ENCODE assay signal across 1 cellular context in the genomic region with DNA sequence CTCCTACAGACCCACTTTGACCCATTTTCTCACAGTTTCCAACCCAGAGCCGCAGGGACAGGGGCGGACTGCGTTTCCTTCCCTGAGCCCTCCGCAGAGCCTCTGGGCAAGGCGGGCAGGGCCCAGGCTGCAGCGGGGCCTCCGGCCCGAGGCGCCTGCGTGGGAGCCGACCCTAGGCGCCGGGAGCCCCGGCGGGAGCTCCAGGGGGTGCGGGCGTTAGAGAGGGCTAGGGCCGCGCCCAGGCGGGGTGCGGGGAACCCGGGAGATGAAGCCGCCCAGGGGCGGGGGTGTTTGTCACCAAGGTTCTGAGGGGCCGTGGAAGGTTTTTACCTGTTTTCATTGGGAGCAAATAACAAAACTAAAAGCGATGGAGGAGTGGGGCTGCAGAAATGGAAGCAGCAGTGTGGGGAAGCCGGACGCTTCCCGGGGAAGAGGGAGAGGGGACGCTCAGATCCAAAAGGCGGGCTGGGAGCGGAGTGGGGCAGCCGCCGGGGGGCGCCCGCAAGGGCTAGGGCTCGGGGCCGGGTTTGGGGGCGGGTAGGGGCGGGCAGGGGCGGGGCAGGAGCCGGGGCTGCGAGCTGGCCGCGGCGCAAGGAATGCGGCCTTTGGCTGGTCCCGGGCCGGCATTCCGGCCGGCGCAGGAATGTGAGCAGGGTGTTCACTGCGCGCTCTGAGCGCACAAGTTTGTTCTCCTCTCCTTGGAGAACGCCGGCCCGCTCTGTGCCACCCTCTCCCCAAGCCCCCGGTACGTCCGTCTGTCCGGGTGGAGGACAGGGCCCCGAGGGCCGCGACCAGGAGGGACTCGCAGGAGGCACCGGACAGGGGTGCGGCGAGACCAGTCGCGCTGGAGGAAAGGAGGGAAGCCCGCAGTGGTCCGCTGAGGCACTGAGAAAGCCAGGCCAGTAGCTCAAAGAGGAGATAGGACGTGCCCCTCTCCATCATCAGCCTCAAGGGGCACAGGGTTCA.
A peak's percentile ranks its signal among the peaks of the same experiment; 100 is the strongest.
TF ChIP-seq lines count a peak whose summit lies in the region.

No MANE protein-coding gene starts in this region.

TF ChIP-seq in HepG2, 621 proteins besides CTCF, POLR2A, EP300 and RAD21 (continued from another document and continues in another):
- TF ChIP-seq, protein P1, sequence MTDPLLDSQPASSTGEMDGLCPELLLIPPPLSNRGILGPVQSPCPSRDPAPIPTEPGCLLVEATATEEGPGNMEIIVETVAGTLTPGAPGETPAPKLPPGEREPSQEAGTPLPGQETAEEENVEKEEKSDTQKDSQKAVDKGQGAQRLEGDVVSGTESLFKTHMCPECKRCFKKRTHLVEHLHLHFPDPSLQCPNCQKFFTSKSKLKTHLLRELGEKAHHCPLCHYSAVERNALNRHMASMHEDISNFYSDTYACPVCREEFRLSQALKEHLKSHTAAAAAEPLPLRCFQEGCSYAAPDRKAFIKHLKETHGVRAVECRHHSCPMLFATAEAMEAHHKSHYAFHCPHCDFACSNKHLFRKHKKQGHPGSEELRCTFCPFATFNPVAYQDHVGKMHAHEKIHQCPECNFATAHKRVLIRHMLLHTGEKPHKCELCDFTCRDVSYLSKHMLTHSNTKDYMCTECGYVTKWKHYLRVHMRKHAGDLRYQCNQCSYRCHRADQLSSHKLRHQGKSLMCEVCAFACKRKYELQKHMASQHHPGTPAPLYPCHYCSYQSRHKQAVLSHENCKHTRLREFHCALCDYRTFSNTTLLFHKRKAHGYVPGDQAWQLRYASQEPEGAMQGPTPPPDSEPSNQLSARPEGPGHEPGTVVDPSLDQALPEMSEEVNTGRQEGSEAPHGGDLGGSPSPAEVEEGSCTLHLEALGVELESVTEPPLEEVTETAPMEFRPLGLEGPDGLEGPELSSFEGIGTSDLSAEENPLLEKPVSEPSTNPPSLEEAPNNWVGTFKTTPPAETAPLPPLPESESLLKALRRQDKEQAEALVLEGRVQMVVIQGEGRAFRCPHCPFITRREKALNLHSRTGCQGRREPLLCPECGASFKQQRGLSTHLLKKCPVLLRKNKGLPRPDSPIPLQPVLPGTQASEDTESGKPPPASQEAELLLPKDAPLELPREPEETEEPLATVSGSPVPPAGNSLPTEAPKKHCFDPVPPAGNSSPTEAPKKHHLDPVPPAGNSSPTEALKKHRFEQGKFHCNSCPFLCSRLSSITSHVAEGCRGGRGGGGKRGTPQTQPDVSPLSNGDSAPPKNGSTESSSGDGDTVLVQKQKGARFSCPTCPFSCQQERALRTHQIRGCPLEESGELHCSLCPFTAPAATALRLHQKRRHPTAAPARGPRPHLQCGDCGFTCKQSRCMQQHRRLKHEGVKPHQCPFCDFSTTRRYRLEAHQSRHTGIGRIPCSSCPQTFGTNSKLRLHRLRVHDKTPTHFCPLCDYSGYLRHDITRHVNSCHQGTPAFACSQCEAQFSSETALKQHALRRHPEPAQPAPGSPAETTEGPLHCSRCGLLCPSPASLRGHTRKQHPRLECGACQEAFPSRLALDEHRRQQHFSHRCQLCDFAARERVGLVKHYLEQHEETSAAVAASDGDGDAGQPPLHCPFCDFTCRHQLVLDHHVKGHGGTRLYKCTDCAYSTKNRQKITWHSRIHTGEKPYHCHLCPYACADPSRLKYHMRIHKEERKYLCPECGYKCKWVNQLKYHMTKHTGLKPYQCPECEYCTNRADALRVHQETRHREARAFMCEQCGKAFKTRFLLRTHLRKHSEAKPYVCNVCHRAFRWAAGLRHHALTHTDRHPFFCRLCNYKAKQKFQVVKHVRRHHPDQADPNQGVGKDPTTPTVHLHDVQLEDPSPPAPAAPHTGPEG (CRISPR knock-in tag; IDR thresholded peaks at IDR 0.05): no peak
- no peak for TF ChIP-seq HES4 (CRISPR knock-in tag; IDR thresholded peaks at IDR 0.05; ENCODE audit: borderline replicate concordance)
- TF ChIP-seq, protein P2, sequence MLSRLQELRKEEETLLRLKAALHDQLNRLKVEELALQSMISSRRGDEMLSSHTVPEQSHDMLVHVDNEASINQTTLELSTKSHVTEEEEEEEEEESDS (CRISPR knock-in tag; IDR thresholded peaks at IDR 0.05; ENCODE audit: borderline replicate concordance): no peak
- no peak for TF ChIP-seq ZBTB10 (CRISPR knock-in tag; IDR thresholded peaks at IDR 0.05; ENCODE audit: borderline replicate concordance)
- no peak for TF ChIP-seq NCOR1 (IDR thresholded peaks at IDR 0.05; ENCODE audit: borderline replicate concordance, low read length)
- no peak for TF ChIP-seq ZNF441 (CRISPR knock-in tag; IDR thresholded peaks at IDR 0.05; ENCODE audit: borderline replicate concordance)
- TF ChIP-seq CAMTA2 (CRISPR knock-in tag; IDR thresholded peaks at IDR 0.05; ENCODE audit: borderline replicate concordance): no peak
- TF ChIP-seq ZNF501 (CRISPR knock-in tag; IDR thresholded peaks at IDR 0.05): no peak
- TF ChIP-seq KLF9 (CRISPR knock-in tag; IDR thresholded peaks at IDR 0.05; ENCODE audit: low read depth): no peak
- peak; percentile 48; the same call in 1 of the 2 replicates for TF ChIP-seq ZFY (CRISPR knock-in tag; IDR thresholded peaks at IDR 0.05)
- TF ChIP-seq ZNF362 (CRISPR knock-in tag; IDR thresholded peaks at IDR 0.05; ENCODE audit: borderline replicate concordance): no peak
- TF ChIP-seq, protein P3, sequence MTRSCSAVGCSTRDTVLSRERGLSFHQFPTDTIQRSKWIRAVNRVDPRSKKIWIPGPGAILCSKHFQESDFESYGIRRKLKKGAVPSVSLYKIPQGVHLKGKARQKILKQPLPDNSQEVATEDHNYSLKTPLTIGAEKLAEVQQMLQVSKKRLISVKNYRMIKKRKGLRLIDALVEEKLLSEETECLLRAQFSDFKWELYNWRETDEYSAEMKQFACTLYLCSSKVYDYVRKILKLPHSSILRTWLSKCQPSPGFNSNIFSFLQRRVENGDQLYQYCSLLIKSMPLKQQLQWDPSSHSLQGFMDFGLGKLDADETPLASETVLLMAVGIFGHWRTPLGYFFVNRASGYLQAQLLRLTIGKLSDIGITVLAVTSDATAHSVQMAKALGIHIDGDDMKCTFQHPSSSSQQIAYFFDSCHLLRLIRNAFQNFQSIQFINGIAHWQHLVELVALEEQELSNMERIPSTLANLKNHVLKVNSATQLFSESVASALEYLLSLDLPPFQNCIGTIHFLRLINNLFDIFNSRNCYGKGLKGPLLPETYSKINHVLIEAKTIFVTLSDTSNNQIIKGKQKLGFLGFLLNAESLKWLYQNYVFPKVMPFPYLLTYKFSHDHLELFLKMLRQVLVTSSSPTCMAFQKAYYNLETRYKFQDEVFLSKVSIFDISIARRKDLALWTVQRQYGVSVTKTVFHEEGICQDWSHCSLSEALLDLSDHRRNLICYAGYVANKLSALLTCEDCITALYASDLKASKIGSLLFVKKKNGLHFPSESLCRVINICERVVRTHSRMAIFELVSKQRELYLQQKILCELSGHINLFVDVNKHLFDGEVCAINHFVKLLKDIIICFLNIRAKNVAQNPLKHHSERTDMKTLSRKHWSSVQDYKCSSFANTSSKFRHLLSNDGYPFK (CRISPR knock-in tag; IDR thresholded peaks at IDR 0.05; ENCODE audit: borderline replicate concordance): no peak
- TF ChIP-seq ATM (IDR thresholded peaks at IDR 0.05; ENCODE audit: borderline replicate concordance): no peak
- TF ChIP-seq MAFF (IDR thresholded peaks at IDR 0.05; ENCODE audit: low read depth, low read length): no peak
- peak; percentile 75; the same call in 1 of the 2 replicates for TF ChIP-seq ZNF782 (CRISPR knock-in tag; IDR thresholded peaks at IDR 0.05; ENCODE audit: borderline replicate concordance)
- TF ChIP-seq FOXC1 (CRISPR knock-in tag; IDR thresholded peaks at IDR 0.05; ENCODE audit: borderline replicate concordance): no peak
- TF ChIP-seq RARG (CRISPR knock-in tag; IDR thresholded peaks at IDR 0.05; ENCODE audit: low read depth): no peak
- no peak for TF ChIP-seq ZFP82 (CRISPR knock-in tag; IDR thresholded peaks at IDR 0.05; ENCODE audit: borderline replicate concordance)
- no peak for TF ChIP-seq YY1 (IDR thresholded peaks at IDR 0.05; ENCODE audit: insufficient read depth, insufficient replicate concordance, low read depth, low read length)
- no peak for TF ChIP-seq MAF1 (CRISPR knock-in tag; IDR thresholded peaks at IDR 0.05; ENCODE audit: borderline replicate concordance)
- peak; percentile 13; the same call in 1 of the 2 replicates for TF ChIP-seq STAG1 (CRISPR knock-in tag; IDR thresholded peaks at IDR 0.05)
- no peak for TF ChIP-seq HMGXB4 (CRISPR knock-in tag; IDR thresholded peaks at IDR 0.05; ENCODE audit: borderline replicate concordance in 1 of 2, low read depth in 1 of 2)
- no peak for TF ChIP-seq ZNF652 (CRISPR knock-in tag; IDR thresholded peaks at IDR 0.05; ENCODE audit: borderline replicate concordance, low read depth)
- no peak for TF ChIP-seq ZNF646 (CRISPR knock-in tag; IDR thresholded peaks at IDR 0.05)
- no peak for TF ChIP-seq MTA3 (CRISPR knock-in tag; IDR thresholded peaks at IDR 0.05)
- no peak for TF ChIP-seq CBX5 (CRISPR knock-in tag; IDR thresholded peaks at IDR 0.05; ENCODE audit: borderline replicate concordance)
- no peak for TF ChIP-seq ZNF253 (CRISPR knock-in tag; IDR thresholded peaks at IDR 0.05; ENCODE audit: borderline replicate concordance)
- TF ChIP-seq KDM4B (CRISPR knock-in tag; IDR thresholded peaks at IDR 0.05): 0 out of 2 replicates have a peak, but pooled peaks have one; percentile 25
